Comparison of ENCODE assay signal across 11 cellular contexts in genomic region chr22:46060292-46061123, GRCh38.
DNase-seq lines count a peak whose midpoint lies in the region; ATAC-seq, FAIRE-seq and TF ChIP-seq lines count a peak whose summit lies in the region.
"Had no signal": no experiment of that assay in that cellular context is flagged by ENCODE, and none has a peak within 500 bp of the region (broad histone marks: within the 10 kb centered on the region; RNA-seq: fewer than 3 reads in every experiment).

No MANE protein-coding gene starts in this region.

- no peak for TF ChIP-seq CTCF in heart left ventricle (IDR thresholded peaks at IDR 0.05)
- TF ChIP-seq CTCF in endothelial cell of umbilical vein (IDR thresholded peaks at IDR 0.05; ENCODE audit: extremely low read depth in 1 of 2, insufficient read depth in 1 of 2, low read depth in 1 of 2, low read length in 2 of 2), result no peak
- no peak for TF ChIP-seq CTCF in vagina (IDR thresholded peaks at IDR 0.05)
- TF ChIP-seq CTCF in brain microvascular endothelial cell (IDR thresholded peaks at IDR 0.05; ENCODE audit: low read depth, low read length, missing control alignments), result no peak

- dilution Hi-C loops in endothelial cell of umbilical vein (cut with MboI; ENCODE audit: extremely low pct_ligation_motif_present, low sequenced_read_pairs), result no loop called here

- H3K27ac ChIP-seq in heart left ventricle (peak overlapping the region; percentile 13 to 100 (median 99)), endothelial cell of umbilical vein (ENCODE audit: insufficient read depth, low read depth, low read length) (peak overlapping the region; percentile 53), vagina (peak overlapping the region; percentile 100), brain microvascular endothelial cell (no peak overlapping the region)

- H3K4me1 ChIP-seq in heart left ventricle (peaks cover 26 to 96% (median 84%) of the 10 kb centered on the region in 12 donors), endothelial cell of umbilical vein (ENCODE audit: control insufficient read depth, extremely low read depth, insufficient read depth, low read length) (peaks cover 37% of the 10 kb centered on the region), vagina (peaks cover 93% of the 10 kb centered on the region)

- CTCF ChIA-PET in endothelial cell of umbilical vein (lab: Charles Lee), result interaction anchor here (1.0 to 1.4 kb wide), 3 partner anchors 9 to 47 kb away, joined by 3 to 4 read pairs (median 3); no protein-coding TSS in a partner anchor

- peaks cover 0 to 2% (median 0%) of the 10 kb centered on the region in 9 donors for H3K36me3 ChIP-seq in heart left ventricle
- H3K36me3 ChIP-seq in endothelial cell of umbilical vein (ENCODE audit: control insufficient read depth in 2 of 2, extremely low read depth in 1 of 2, insufficient read depth in 2 of 2, low read length in 2 of 2), result no peaks in the 10 kb centered on the region
- no peaks in the 10 kb centered on the region for H3K36me3 ChIP-seq in vagina
- H3K36me3 ChIP-seq in brain microvascular endothelial cell (replicated peaks), result no peaks in the 10 kb centered on the region

- no peaks in the 10 kb centered on the region for H4K20me1 ChIP-seq in endothelial cell of umbilical vein (replicated peaks; ENCODE audit: control insufficient read depth, extremely low read depth, insufficient read depth, low read length)

- POLR2A ChIA-PET in endothelial cell of umbilical vein (lab: Charles Lee), result no interaction called here

- WGBS in heart left ventricle, 4 donors, result 79 to 87% (median 83%) methylated on average over 14 of the region's 14 CpGs

- H3K27me3 ChIP-seq in heart left ventricle (no peaks in the 10 kb centered on the region), endothelial cell of umbilical vein (ENCODE audit: control insufficient read depth in 2 of 2, insufficient read depth in 2 of 2, low read length in 2 of 2) (no peaks in the 10 kb centered on the region), vagina (no peaks in the 10 kb centered on the region), brain microvascular endothelial cell (replicated peaks) (no peaks in the 10 kb centered on the region)

- H3K4me3 ChIP-seq in heart left ventricle, result peak overlapping the region in 2 of 12 donors; percentile 14 to 41
- peak overlapping the region in 2 of 3 experiments; percentile 13 to 57 for H3K4me3 ChIP-seq in endothelial cell of umbilical vein (replicated peaks in 1 of 3; ENCODE audit: insufficient read depth in 1 of 3, low read depth in 1 of 3, low read length in 3 of 3)
- H3K4me3 ChIP-seq in vagina, result no peak overlapping the region
- no peak overlapping the region for H3K4me3 ChIP-seq in brain microvascular endothelial cell (ENCODE audit: low read depth, low read length)

- intact Hi-C loops in heart left ventricle (cut with DNase I), result no loop called here
- intact Hi-C loops in Right ventricle myocardium superior (cut with DNase I), result no loop called here
- intact Hi-C loops in endothelial cell of umbilical vein (cut with micrococcal nuclease), result loop anchor here (2.0 kb wide), 1 partner anchor 16 kb away; no protein-coding TSS in a partner anchor
- intact Hi-C loops in posterior vena cava (cut with DNase I), result no loop called here
- intact Hi-C loops in vagina (cut with DNase I), result no loop called here

- no peak for ATAC-seq in heart left ventricle
- ATAC-seq in Right ventricle myocardium superior (ENCODE audit: poor library complexity), result no peak
- ATAC-seq: effector memory CD8-positive, alpha-beta T cell had no signal

- H3K4me2 ChIP-seq in endothelial cell of umbilical vein (ENCODE audit: insufficient read depth, low read length), result peak overlapping the region; percentile 88

- TF ChIP-seq POLR2A in heart left ventricle (IDR thresholded peaks at IDR 0.05), result no peak
- TF ChIP-seq POLR2A in endothelial cell of umbilical vein (IDR thresholded peaks at IDR 0.05; ENCODE audit: low read depth, low read length), result no peak
- TF ChIP-seq POLR2A in vagina (IDR thresholded peaks at IDR 0.05), result no peak

- H3K79me2 ChIP-seq in endothelial cell of umbilical vein (ENCODE audit: control insufficient read depth, insufficient read depth, low read length), result peaks cover 84% of the 10 kb centered on the region

- DNase-seq in heart left ventricle (no peak), Right ventricle myocardium superior (no peak), endothelial cell of umbilical vein (ENCODE audit: low read depth, low spot score) (no peak), posterior vena cava (ENCODE audit: low spot score) (peak; percentile 5), vagina (ENCODE audit: extremely low spot score in 2 of 2) (no peak), brain microvascular endothelial cell (no peak), GDM1 (lab: John Stamatoyannopoulos, UW) (no peak)
- no peak for DNase-seq in stimulated activated naive CD4-positive, alpha-beta T cell (lab: John Stamatoyannopoulos, UW)
- DNase-seq: ACHN; effector memory CD8-positive, alpha-beta T cell; NCI-H1694 treated with DMSO at 0.1 percent for 48 hours had no signal

- no TSS peak for BruUV-seq in endothelial cell of umbilical vein (replicated peaks; lab: Mats Ljungman, UMichigan)

- no peaks in the 10 kb centered on the region for H3K9me3 ChIP-seq in heart left ventricle
- H3K9me3 ChIP-seq in endothelial cell of umbilical vein (replicated peaks; ENCODE audit: control insufficient read depth, insufficient read depth, low read length), result no peaks in the 10 kb centered on the region
- no peaks in the 10 kb centered on the region for H3K9me3 ChIP-seq in vagina

- in situ Hi-C loops in brain microvascular endothelial cell (cut with HindIII; ENCODE audit: low pct_ligation_motif_present, low sequenced_read_pairs), result no loop called here

- H3K9me1 ChIP-seq in endothelial cell of umbilical vein (replicated peaks; ENCODE audit: control insufficient read depth, extremely low read depth, insufficient read depth, low read length), result no peaks in the 10 kb centered on the region

- peak overlapping the region; percentile 39 for H2AFZ ChIP-seq in endothelial cell of umbilical vein (ENCODE audit: low read depth, low read length)

- FAIRE-seq in endothelial cell of umbilical vein (lab: Jason Lieb, UNC), result no peak

- peak overlapping the region; percentile 64 for H3K9ac ChIP-seq in endothelial cell of umbilical vein (replicated peaks; ENCODE audit: extremely low read depth, insufficient read depth, low read length)

TF ChIP-seq in endothelial cell of umbilical vein, 7 proteins besides CTCF, POLR2A, EP300 and RAD21:
- TF ChIP-seq GATA2 (IDR thresholded peaks at IDR 0.05; ENCODE audit: insufficient read depth, insufficient read length, low read depth, low read length) (no peak), POLR2AphosphoS5 (IDR thresholded peaks at IDR 0.05; ENCODE audit: insufficient read depth, low read depth, low read length) (no peak), MYC (IDR thresholded peaks at IDR 0.05; ENCODE audit: low read depth, low read length) (no peak), EZH2 (IDR thresholded peaks at IDR 0.05; ENCODE audit: borderline replicate concordance, low read depth, low read length, severe bottlenecking) (no peak), FOS (IDR thresholded peaks at IDR 0.05; ENCODE audit: borderline replicate concordance, insufficient read depth, low read length) (no peak), JUN (IDR thresholded peaks at IDR 0.05; ENCODE audit: borderline replicate concordance, insufficient read depth, insufficient read length, low read depth) (no peak), MAX (IDR thresholded peaks at IDR 0.05; ENCODE audit: insufficient read depth, insufficient read length) (no peak)

Comparison
In these comparisons a context has a peak if more than half of its experiments do, and no peak if none do; other contexts are left out.
1. H3K4me3 ChIP-seq: peak in endothelial cell of umbilical vein (2 of 3); none in vagina (0 of 2) and brain microvascular endothelial cell (single experiment).